In genomic region chr1:33143698-33144097, GRCh38 we compare ENCODE assay signal across 15 cellular contexts. TPM values are rescaled to one million over a fixed set of nuclear protein-coding genes. Genes with fewer than 3 reads are reported as not detected.
A peak's percentile ranks its signal among the peaks of the same experiment; 100 is the strongest.
DNase-seq lines count a peak whose midpoint lies in the region; ATAC-seq and TF ChIP-seq lines count a peak whose summit lies in the region.
"Had no signal": no experiment of that assay in that cellular context is flagged by ENCODE, and none has a peak within 500 bp of the region (broad histone marks: within the 10 kb centered on the region; RNA-seq: fewer than 3 reads in every experiment).

No MANE protein-coding gene starts in this region.

- H3K4me3 ChIP-seq in CD4-positive, CD25-positive, alpha-beta regulatory T cell (ENCODE audit: low read depth, low read length): no peak overlapping the region
- no peak overlapping the region for H3K4me3 ChIP-seq in brain microvascular endothelial cell (ENCODE audit: low read depth, low read length)
- no peak overlapping the region for H3K4me3 ChIP-seq in neural progenitor cell

- no peaks in the 10 kb centered on the region for H4K20me1 ChIP-seq in neural progenitor cell (ENCODE audit: low read depth)

- H3K79me2 ChIP-seq in neural progenitor cell (ENCODE audit: low read depth): no peaks in the 10 kb centered on the region

- no peak overlapping the region for H3K4me3 Mint-ChIP-seq in CD4-positive, CD25-positive, alpha-beta regulatory T cell
- H3K4me3 Mint-ChIP-seq in neural progenitor cell: no peak overlapping the region
- H3K4me3 Mint-ChIP-seq: nephron progenitor cell had no signal

- no peak for DNase-seq in CD4-positive, CD25-positive, alpha-beta regulatory T cell
- DNase-seq in M059J (ENCODE audit: low read depth): peak; percentile 69
- DNase-seq in brain microvascular endothelial cell: peak; percentile 76
- no peak for DNase-seq in neural progenitor cell (ENCODE audit: low spot score)
- no peak for DNase-seq in DMS53 treated with DMSO at 0.1 percent for 48 hours (lab: John Stamatoyannopoulos, UW; ENCODE audit: unreplicated experiment)
- no peak for DNase-seq in activated CD4-positive, alpha-beta T cell treated with anti-CD3 and anti-CD28 coated beads for 1 hour
- DNase-seq in NCI-H524 (lab: John Stamatoyannopoulos, UW): no peak
- DNase-seq: activated CD8-positive, alpha-beta memory T cell treated with anti-CD3 and anti-CD28 coated beads for 24 hours; caudate nucleus; hippocampal formation; NCI-H526 treated with DMSO at 0.1 percent for 48 hours; nephron progenitor cell; small intestine; T1000 had no signal

- no peak overlapping the region for H2AFZ ChIP-seq in neural progenitor cell (replicated peaks)

- no peak for ATAC-seq in CD4-positive, CD25-positive, alpha-beta regulatory T cell (ENCODE audit: low read depth in 2 of 2)
- no peak for ATAC-seq in HG02642 (IDR thresholded peaks at IDR 0.05; ENCODE audit: poor library complexity, unreplicated experiment)

- H3K9ac ChIP-seq in neural progenitor cell: no peak overlapping the region

- H3K4me1 Mint-ChIP-seq in CD4-positive, CD25-positive, alpha-beta regulatory T cell: peaks cover 0 to 16% (median 10%) of the 10 kb centered on the region in 4 donors
- peaks cover 28% of the 10 kb centered on the region for H3K4me1 Mint-ChIP-seq in neural progenitor cell

- no peaks in the 10 kb centered on the region for H3K9me3 ChIP-seq in CD4-positive, CD25-positive, alpha-beta regulatory T cell (ENCODE audit: control insufficient read depth in 2 of 2, low read length in 2 of 2)
- no peaks in the 10 kb centered on the region for H3K9me3 ChIP-seq in neural progenitor cell (ENCODE audit: low read depth)

- TF ChIP-seq CTCF in brain microvascular endothelial cell (IDR thresholded peaks at IDR 0.05; ENCODE audit: low read depth, low read length, missing control alignments) (no peak), neural progenitor cell (IDR thresholded peaks at IDR 0.05) (no peak)

- no peaks in the 10 kb centered on the region for H3K4me1 ChIP-seq in CD4-positive, CD25-positive, alpha-beta regulatory T cell (ENCODE audit: control insufficient read depth, insufficient read depth, low read length, poor library complexity, severe bottlenecking)
- H3K4me1 ChIP-seq in neural progenitor cell: peaks cover 10% of the 10 kb centered on the region

- H3K36me3 ChIP-seq in CD4-positive, CD25-positive, alpha-beta regulatory T cell (ENCODE audit: control insufficient read depth, insufficient read depth, low read length): peaks cover 25% of the 10 kb centered on the region
- H3K36me3 ChIP-seq in brain microvascular endothelial cell (replicated peaks): peaks cover 39% of the 10 kb centered on the region
- no peaks in the 10 kb centered on the region for H3K36me3 ChIP-seq in neural progenitor cell

- in situ Hi-C loops in brain microvascular endothelial cell (cut with HindIII; ENCODE audit: low pct_ligation_motif_present, low sequenced_read_pairs): no loop called here

- H3K4me2 ChIP-seq in neural progenitor cell: no peak overlapping the region

- no peaks in the 10 kb centered on the region for H3K9me3 Mint-ChIP-seq in CD4-positive, CD25-positive, alpha-beta regulatory T cell
- H3K9me3 Mint-ChIP-seq in neural progenitor cell: no peaks in the 10 kb centered on the region
- H3K9me3 Mint-ChIP-seq: nephron progenitor cell had no signal

- peaks cover 16% of the 10 kb centered on the region for H3K36me3 Mint-ChIP-seq in CD4-positive, CD25-positive, alpha-beta regulatory T cell
- H3K36me3 Mint-ChIP-seq in neural progenitor cell: peaks cover 2% of the 10 kb centered on the region

- no peak overlapping the region for H3K27ac ChIP-seq in CD4-positive, CD25-positive, alpha-beta regulatory T cell (ENCODE audit: insufficient read depth, low read length, poor library complexity, severe bottlenecking)
- peak overlapping the region; percentile 68 for H3K27ac ChIP-seq in brain microvascular endothelial cell
- H3K27ac ChIP-seq in neural progenitor cell: no peak overlapping the region

- H3F3A ChIP-seq in neural progenitor cell (ENCODE audit: low read depth): no peaks in the 10 kb centered on the region

- H3K27me3 ChIP-seq in CD4-positive, CD25-positive, alpha-beta regulatory T cell (ENCODE audit: control insufficient read depth, insufficient read depth, low read length): no peaks in the 10 kb centered on the region
- H3K27me3 ChIP-seq in brain microvascular endothelial cell (replicated peaks) (no peaks in the 10 kb centered on the region), neural progenitor cell (no peaks in the 10 kb centered on the region)

- no peaks in the 10 kb centered on the region for H3K27me3 Mint-ChIP-seq in CD4-positive, CD25-positive, alpha-beta regulatory T cell
- H3K27me3 Mint-ChIP-seq in neural progenitor cell (ENCODE audit: insufficient read depth, low read depth): peaks cover 9% of the 10 kb centered on the region

- H3K27ac Mint-ChIP-seq in CD4-positive, CD25-positive, alpha-beta regulatory T cell: peak overlapping the region in 2 of 3 donors; percentile 49 to 59
- H3K27ac Mint-ChIP-seq in neural progenitor cell: peak overlapping the region; percentile 87
- H3K27ac Mint-ChIP-seq: nephron progenitor cell had no signal

RNA-seq across cellular contexts. Expression of gene TRIM62, which starts 38.1 kb away (rescaled TPM):
- total RNA-seq in CD4-positive, CD25-positive, alpha-beta regulatory T cell: 29.1 TPM
- 1 to 10 TPM; 5.6 to 7.5 (median 6.2) TPM for polyA plus RNA-seq in CD4-positive, CD25-positive, alpha-beta regulatory T cell
- 14.4 and 15.6 TPM in 2 replicates for total RNA-seq in M059J (2014; rRNA removed; shearing (Covaris generic))
- total RNA-seq in neural progenitor cell (ENCODE audit: low replicate concordance): 1.4 and 5.0 TPM in 2 replicates

Comparison
In these comparisons a context has a peak if more than half of its experiments do, and no peak if none do; other contexts are left out.
1. DNase-seq: peak in M059J (single experiment) and brain microvascular endothelial cell (single experiment); none in CD4-positive, CD25-positive, alpha-beta regulatory T cell (0 of 3), neural progenitor cell (single experiment), DMS53 treated with DMSO at 0.1 percent for 48 hours (single experiment), activated CD4-positive, alpha-beta T cell treated with anti-CD3 and anti-CD28 coated beads for 1 hour (single experiment) and NCI-H524 (0 of 2).